ENCODE assay signal across 8 cellular contexts in the genomic region with DNA sequence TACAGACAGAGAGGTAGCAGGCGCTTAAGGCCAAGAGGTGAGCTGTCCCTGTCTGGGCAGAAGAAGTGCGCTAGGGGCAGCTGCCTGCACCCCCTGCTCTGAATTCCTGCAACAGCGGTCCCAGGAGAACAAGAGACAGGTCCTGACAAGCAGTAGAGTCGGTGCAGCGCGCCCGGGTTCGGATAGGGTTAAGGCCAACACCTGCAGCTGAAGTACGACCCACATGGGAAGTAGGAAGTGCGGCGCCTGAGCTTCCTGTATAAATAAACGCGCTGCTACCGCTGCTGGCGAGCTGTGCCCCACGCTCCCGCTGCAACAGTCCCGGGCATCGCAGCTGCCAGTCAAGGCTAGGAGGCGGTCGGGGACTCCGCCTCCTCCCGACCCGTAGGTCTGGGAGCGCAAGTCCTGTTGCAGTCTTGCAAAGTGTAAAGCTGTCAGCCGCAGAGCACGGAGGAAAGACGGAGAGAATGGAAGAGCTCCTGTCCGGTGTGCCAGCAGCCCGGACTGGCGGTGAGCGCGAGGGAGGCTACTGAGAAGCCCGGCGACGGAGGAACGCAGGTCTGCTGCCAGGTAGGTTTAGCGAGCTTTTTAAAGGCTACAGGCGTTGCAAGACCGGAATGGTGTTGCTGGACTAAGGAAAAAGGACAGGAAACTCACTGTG. TPM values are rescaled to one million over a fixed set of nuclear protein-coding genes. Genes with fewer than 3 reads are reported as not detected.
A peak's percentile ranks its signal among the peaks of the same experiment; 100 is the strongest.
DNase-seq lines count a peak whose midpoint lies in the region; ATAC-seq and TF ChIP-seq lines count a peak whose summit lies in the region.

RNF144B (plus strand) TSS at position 290 of the 661 bp plus-strand sequence. CDS start 12,185 bp downstream, outside the sequence.

- H3K9me2 ChIP-seq in DOHH2 (replicated peaks; ENCODE audit: control insufficient read depth, low read length) = no peaks in the 10 kb centered on the region
- no peaks in the 10 kb centered on the region for H3K9me2 ChIP-seq in MM.1S (replicated peaks; ENCODE audit: insufficient read depth, low read length)

- H3F3A ChIP-seq in DOHH2 (ENCODE audit: control insufficient read depth, insufficient read depth) (peaks cover 22% of the 10 kb centered on the region), MM.1S (ENCODE audit: insufficient read depth, low read length) (peaks cover 24% of the 10 kb centered on the region)

- 0 to 5% methylated on average over 8 to 21 of the region's 40 CpGs for WGBS in gastroesophageal sphincter (ENCODE audit: low coverage in 1 of 2), 2 donors

- H2AFZ ChIP-seq in MM.1S (ENCODE audit: low read length) = peak within 1 kb of the TSS; percentile 79

- peak within 1 kb of the TSS; percentile 27; the same call in 1 of the 2 replicates for H3K9ac ChIP-seq in MM.1S (ENCODE audit: low read length)

- H3K36me3 ChIP-seq in DOHH2 (ENCODE audit: control insufficient read depth, low read length) = peaks cover 46% of the 10 kb centered on the region
- H3K36me3 ChIP-seq in HAP-1 (replicated peaks) = no peaks in the 10 kb centered on the region
- no peaks in the 10 kb centered on the region for H3K36me3 ChIP-seq in MM.1S (replicated peaks; ENCODE audit: insufficient read depth, low read length)
- no peaks in the 10 kb centered on the region for H3K36me3 ChIP-seq in SJCRH30
- no peaks in the 10 kb centered on the region for H3K36me3 ChIP-seq in gastroesophageal sphincter
- no peaks in the 10 kb centered on the region for H3K36me3 ChIP-seq in neutrophil

- H3K9me3 ChIP-seq in DOHH2 (ENCODE audit: control insufficient read depth, insufficient read depth, low read length) (peaks cover 4% of the 10 kb centered on the region; the same call in 1 of the 2 replicates), HAP-1 (no peaks in the 10 kb centered on the region), MM.1S (replicated peaks; ENCODE audit: insufficient read depth, low read length) (no peaks in the 10 kb centered on the region), SJCRH30 (replicated peaks) (no peaks in the 10 kb centered on the region), gastroesophageal sphincter (no peaks in the 10 kb centered on the region), neutrophil (no peaks in the 10 kb centered on the region)

- peak; percentile 88 for ATAC-seq in gastroesophageal sphincter

- DNase-seq in HAP-1 (ENCODE audit: low spot score in 2 of 2) (peak; percentile 55 to 80), MM.1S (peak; percentile 89), SJCRH30 (peak; percentile 48 to 55), substantia nigra (lab: John Stamatoyannopoulos, UW) (peak; percentile 3 to 77 (median 45))
- DNase-seq in activated naive CD4-positive, alpha-beta T cell treated with Interleukin-2 at 50 U/mL for 16 hours = peak; percentile 61

- H3K79me2 ChIP-seq in DOHH2 (ENCODE audit: control insufficient read depth, low read length) (peaks cover 61% of the 10 kb centered on the region), MM.1S (ENCODE audit: low read length) (no peaks in the 10 kb centered on the region)

- no peak for TF ChIP-seq CTCF in DOHH2 (IDR thresholded peaks at IDR 0.05; ENCODE audit: low read depth, low read length, poor library complexity, severe bottlenecking)
- no peak for TF ChIP-seq CTCF in MM.1S (IDR thresholded peaks at IDR 0.05; ENCODE audit: low read length)
- peak in 1 of 4 experiments; percentile 12 for TF ChIP-seq CTCF in gastroesophageal sphincter (IDR thresholded peaks at IDR 0.05)
- TF ChIP-seq CTCF in neutrophil (IDR thresholded peaks at IDR 0.05) = peak; percentile 36

- in situ Hi-C loops in HAP-1 (cut with MboI; ENCODE audit: low sequenced_read_pairs) = no loop called here

- H3K27ac ChIP-seq in DOHH2 (ENCODE audit: low read depth, low read length) (peak within 1 kb of the TSS; percentile 81), MM.1S (ENCODE audit: low read length) (peak within 1 kb of the TSS; percentile 57; the same call in 1 of the 2 replicates), SJCRH30 (no peak within 1 kb of the TSS), gastroesophageal sphincter (peak within 1 kb of the TSS; percentile 9 to 80 (median 76)), neutrophil (peak within 1 kb of the TSS; percentile 99), substantia nigra (ENCODE audit: low read depth, low read length, poor library complexity, severe bottlenecking) (peak within 1 kb of the TSS; percentile 39)

- peak; percentile 64 to 65 for TF ChIP-seq POLR2A in gastroesophageal sphincter (IDR thresholded peaks at IDR 0.05)

- H3K4me1 ChIP-seq in DOHH2 (ENCODE audit: control insufficient read depth, low read length) (peaks cover 63% of the 10 kb centered on the region), HAP-1 (peaks cover 7% of the 10 kb centered on the region), MM.1S (ENCODE audit: low read length) (peaks cover 37% of the 10 kb centered on the region), SJCRH30 (no peaks in the 10 kb centered on the region), gastroesophageal sphincter (peaks cover 0 to 42% (median 10%) of the 10 kb centered on the region in 3 donors), neutrophil (ENCODE audit: control insufficient read depth in 1 of 2, insufficient read depth in 1 of 2, low read depth in 1 of 2, low read length in 1 of 2) (peaks cover 43% of the 10 kb centered on the region in 2 experiments)

- H3K27me3 ChIP-seq in DOHH2 (ENCODE audit: control insufficient read depth, low read length) = no peaks in the 10 kb centered on the region
- peaks cover 17% of the 10 kb centered on the region; the same call in 1 of the 2 replicates for H3K27me3 ChIP-seq in HAP-1 (ENCODE audit: low read depth)
- H3K27me3 ChIP-seq in MM.1S (replicated peaks; ENCODE audit: insufficient read depth, low read length) = peaks cover 21% of the 10 kb centered on the region
- no peaks in the 10 kb centered on the region for H3K27me3 ChIP-seq in SJCRH30
- H3K27me3 ChIP-seq in gastroesophageal sphincter = no peaks in the 10 kb centered on the region
- no peaks in the 10 kb centered on the region for H3K27me3 ChIP-seq in neutrophil

- H3K4me3 ChIP-seq in DOHH2 (ENCODE audit: low read length) = peak within 1 kb of the TSS; percentile 88
- H3K4me3 ChIP-seq in HAP-1 = peak within 1 kb of the TSS; percentile 32
- H3K4me3 ChIP-seq in MM.1S (ENCODE audit: low read length) = peak within 1 kb of the TSS; percentile 62
- H3K4me3 ChIP-seq in SJCRH30 = peak within 1 kb of the TSS; percentile 55
- H3K4me3 ChIP-seq in gastroesophageal sphincter = peak within 1 kb of the TSS; percentile 59 to 75
- peak within 1 kb of the TSS; percentile 84 to 85 for H3K4me3 ChIP-seq in neutrophil (ENCODE audit: low read depth in 1 of 2, low read length in 1 of 2)

- H4K20me1 ChIP-seq in DOHH2 (ENCODE audit: control insufficient read depth, insufficient read depth, low read depth, low read length) (0 out of 2 replicates have a peak, but pooled peaks cover 4% of the 10 kb centered on the region), MM.1S (ENCODE audit: insufficient read depth, low read length) (no peaks in the 10 kb centered on the region)

- H3K4me2 ChIP-seq in DOHH2 (ENCODE audit: low read length) (peak within 1 kb of the TSS; percentile 75), MM.1S (ENCODE audit: low read depth, low read length) (peak within 1 kb of the TSS; percentile 92)

- TF ChIP-seq EP300 in gastroesophageal sphincter (IDR thresholded peaks at IDR 0.05) = no peak

RNA-seq across cellular contexts. Expression of gene RNF144B, which starts in this region (rescaled TPM):
- 0.05 and 0.20 TPM in 2 replicates for total RNA-seq in SJCRH30 (2014; rRNA removed; shearing (Covaris generic))
- total RNA-seq in gastroesophageal sphincter = 10 to 100 TPM in 3 of 4 donors, 1 to 10 TPM in 1; 5.6 to 18.4 (median 15.2) TPM

Comparison
In these comparisons a context has a peak if more than half of its experiments do, and no peak if none do; other contexts are left out.
1. Peak in DNase-seq and H3K4me3 ChIP-seq in SJCRH30; RNA of the gene not detected or under 1 TPM.
2. H3K4me3 ChIP-seq: peak in every context shown above with its lines; median percentile 88 in DOHH2; 84 in neutrophil; 67 in gastroesophageal sphincter; 62 in MM.1S; 55 in SJCRH30; 32 in HAP-1.